ENCODE assay signal across 27 cellular contexts in the genomic region with DNA sequence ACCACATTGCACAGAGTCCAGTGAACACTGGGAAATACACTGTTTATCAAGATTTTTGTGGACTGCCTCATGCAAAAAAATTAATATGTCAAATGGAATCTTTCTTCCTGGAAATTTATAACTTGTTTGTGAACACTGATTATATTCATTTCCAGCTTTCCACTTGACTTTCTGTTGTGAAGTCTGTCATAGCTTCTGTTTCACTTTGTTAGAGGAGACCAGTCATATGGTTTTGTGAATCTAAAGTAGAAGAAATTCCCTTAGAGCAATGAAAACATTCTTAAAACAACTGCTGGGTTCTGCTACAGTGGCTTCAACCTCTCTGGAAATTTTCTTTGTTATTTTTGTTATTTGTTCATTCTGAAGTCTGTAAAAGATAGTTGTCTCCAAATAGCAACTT.
DNase-seq lines count a peak whose midpoint lies in the region; ATAC-seq lines count a peak whose summit lies in the region.
"Had no signal": no experiment of that assay in that cellular context is flagged by ENCODE, and none has a peak within 500 bp of the region (broad histone marks: within the 10 kb centered on the region; RNA-seq: fewer than 3 reads in every experiment).

No MANE protein-coding gene starts in this region.

- H3K9me3 Mint-ChIP-seq in activated T-helper 17 cell treated with anti-CD3 and anti-CD28 coated beads, Interleukin-2, amount 50 U/mL, for 72 hours = no peaks in the 10 kb centered on the region
- H3K9me3 Mint-ChIP-seq: activated CD8-positive, alpha-beta T cell treated with anti-CD3 and anti-CD28 coated beads for 36 hours; activated naive CD4-positive, alpha-beta T cell treated with anti-CD3 and anti-CD28 coated beads, Interleukin-2, amount 50 U/mL, for 24 hours; GM23338; naive thymus-derived CD4-positive, alpha-beta T cell had no signal

- H3K27me3 Mint-ChIP-seq in activated T-helper 17 cell treated with anti-CD3 and anti-CD28 coated beads, Interleukin-2, amount 50 U/mL, for 72 hours = peaks cover 25% of the 10 kb centered on the region

- DNase-seq in renal cortical epithelial cell (ENCODE audit: low read depth) = peak; percentile 60
- DNase-seq in SHP77 (lab: John Stamatoyannopoulos, UW) = no peak
- DNase-seq in cortex of kidney (lab: John Stamatoyannopoulos, UW) = no peak
- no peak for DNase-seq in DMS79 (lab: John Stamatoyannopoulos, UW)
- DNase-seq: activated CD4-positive, CD25-positive, alpha-beta regulatory T cell; activated CD8-positive, alpha-beta T cell treated with anti-CD3 and anti-CD28 coated beads for 36 hours; aorta; dermis blood vessel endothelial cell; EL; IMR-90; naive thymus-derived CD4-positive, alpha-beta T cell; NCI-H1092 treated with DMSO at 0.1 percent for 48 hours; NCI-H2029 treated with DMSO at 0.1 percent for 48 hours; NCI-H345; occipital lobe; OCI-M1; stimulated activated CD4-positive, alpha-beta T cell treated with anti-CD3 and anti-CD28 coated beads, Interleukin-12 subunit alpha, Interleukin-12 subunit beta, amount 100 ng/mL, for 4 hours; stimulated activated CD4-positive, alpha-beta T cell treated with anti-CD3 and anti-CD28 coated beads, Interleukin-4, amount 100 ng/mL, for 4 hours; stimulated activated naive CD4-positive, alpha-beta T cell treated with Interleukin-2 at 50 U/mL for 16 hours; trophoblast cell had no signal

- no peaks in the 10 kb centered on the region for H3K4me1 Mint-ChIP-seq in activated T-helper 17 cell treated with anti-CD3 and anti-CD28 coated beads, Interleukin-2, amount 50 U/mL, for 72 hours
- H3K4me1 Mint-ChIP-seq: activated naive CD4-positive, alpha-beta T cell treated with anti-CD3 and anti-CD28 coated beads, Interleukin-2, amount 50 U/mL, for 24 hours; GM23338 had no signal

- ATAC-seq in GM19351 (IDR thresholded peaks at IDR 0.05; ENCODE audit: unreplicated experiment) (peak; percentile 56), HG02588 (IDR thresholded peaks at IDR 0.05; ENCODE audit: unreplicated experiment) (peak; percentile 62), GM19452 (IDR thresholded peaks at IDR 0.05; ENCODE audit: unreplicated experiment) (no peak)
- ATAC-seq in activated T-helper 17 cell treated with anti-CD3 and anti-CD28 coated beads, Interleukin-2, amount 50 U/mL, for 72 hours (replicated peaks) = peak; percentile 85
- ATAC-seq: activated CD8-positive, alpha-beta T cell treated with anti-CD3 and anti-CD28 coated beads for 36 hours; GM23338; naive thymus-derived CD4-positive, alpha-beta T cell had no signal

- H3K36me3 Mint-ChIP-seq in activated T-helper 17 cell treated with anti-CD3 and anti-CD28 coated beads, Interleukin-2, amount 50 U/mL, for 72 hours (ENCODE audit: low read depth) = no peaks in the 10 kb centered on the region
- H3K36me3 Mint-ChIP-seq: activated naive CD4-positive, alpha-beta T cell treated with anti-CD3 and anti-CD28 coated beads, Interleukin-2, amount 50 U/mL, for 24 hours; mesothelial cell of epicardium; naive thymus-derived CD4-positive, alpha-beta T cell had no signal

- peak overlapping the region; percentile 61 for H3K27ac Mint-ChIP-seq in activated T-helper 17 cell treated with anti-CD3 and anti-CD28 coated beads, Interleukin-2, amount 50 U/mL, for 72 hours
- H3K27ac Mint-ChIP-seq: activated CD8-positive, alpha-beta T cell treated with anti-CD3 and anti-CD28 coated beads for 36 hours; activated naive CD4-positive, alpha-beta T cell treated with anti-CD3 and anti-CD28 coated beads, Interleukin-2, amount 50 U/mL, for 24 hours; GM23338; mesothelial cell of epicardium; naive thymus-derived CD4-positive, alpha-beta T cell had no signal

- peak overlapping the region; percentile 19 for H3K4me3 Mint-ChIP-seq in activated T-helper 17 cell treated with anti-CD3 and anti-CD28 coated beads, Interleukin-2, amount 50 U/mL, for 72 hours
- H3K4me3 Mint-ChIP-seq: activated CD8-positive, alpha-beta T cell treated with anti-CD3 and anti-CD28 coated beads for 36 hours; activated naive CD4-positive, alpha-beta T cell treated with anti-CD3 and anti-CD28 coated beads, Interleukin-2, amount 50 U/mL, for 24 hours; GM23338; mesothelial cell of epicardium; naive thymus-derived CD4-positive, alpha-beta T cell had no signal
